Comparison of ENCODE assay signal across 8 cellular contexts in genomic region chr1:154186177-154186576, GRCh38. TPM values are rescaled to one million over a fixed set of nuclear protein-coding genes. Genes with fewer than 3 reads are reported as not detected.
DNase-seq lines count a peak whose midpoint lies in the region; ATAC-seq and TF ChIP-seq lines count a peak whose summit lies in the region.

No MANE protein-coding gene starts in this region.

- H3K27me3 ChIP-seq in dorsolateral prefrontal cortex, result peaks cover 0 to 2% (median 0%) of the 10 kb centered on the region in 45 donors
- no peaks in the 10 kb centered on the region for H3K27me3 ChIP-seq in thyroid gland

- TF ChIP-seq POLR2A in thyroid gland (IDR thresholded peaks at IDR 0.05), result no peak

- no peak for ATAC-seq in natural killer cell
- ATAC-seq in natural killer cell treated with Interleukin-12 subunit alpha and Interleukin-12 subunit beta and Interleukin-15 and Interleukin-18, amount 100 ng/mL, for 72 hours, result no peak

- peaks cover 0 to 11% of the 10 kb centered on the region in 2 donors for H3K27me3 Mint-ChIP-seq in natural killer cell (ENCODE audit: low read depth in 2 of 2)
- peaks cover 0 to 3% of the 10 kb centered on the region in 2 donors for H3K27me3 Mint-ChIP-seq in natural killer cell treated with Interleukin-12 subunit alpha and Interleukin-12 subunit beta and Interleukin-15 and Interleukin-18, amount 100 ng/mL, for 72 hours
- H3K27me3 Mint-ChIP-seq in nephron (ENCODE audit: low read depth), result no peaks in the 10 kb centered on the region

- DNase-seq in natural killer cell (peak; percentile 24), NCI-H2196 treated with DMSO at 0.1 percent for 48 hours (lab: John Stamatoyannopoulos, UW; ENCODE audit: unreplicated experiment) (peak; percentile 76), dorsolateral prefrontal cortex (peak in 2 of 10 donors; percentile 32 to 46), H4 (ENCODE audit: low spot score) (no peak), thyroid gland (no peak)
- no peak for DNase-seq in natural killer cell treated with Interleukin-12 subunit alpha and Interleukin-12 subunit beta and Interleukin-15 and Interleukin-18, amount 100 ng/mL, for 72 hours (ENCODE audit: low spot score)
- peak; percentile 46 for DNase-seq in activated CD4-positive, alpha-beta T cell treated with anti-CD3 and anti-CD28 coated beads for 1 hour

- H3K27ac ChIP-seq in dorsolateral prefrontal cortex (no peak overlapping the region), thyroid gland (no peak overlapping the region)

- no peak overlapping the region for H3K27ac Mint-ChIP-seq in natural killer cell
- H3K27ac Mint-ChIP-seq in natural killer cell treated with Interleukin-12 subunit alpha and Interleukin-12 subunit beta and Interleukin-15 and Interleukin-18, amount 100 ng/mL, for 72 hours, result no peak overlapping the region
- peak overlapping the region; percentile 5 to 67 (median 37) for H3K27ac Mint-ChIP-seq in nephron

- H3K9me3 Mint-ChIP-seq in natural killer cell (no peaks in the 10 kb centered on the region), nephron (no peaks in the 10 kb centered on the region)
- no peaks in the 10 kb centered on the region for H3K9me3 Mint-ChIP-seq in natural killer cell treated with Interleukin-12 subunit alpha and Interleukin-12 subunit beta and Interleukin-15 and Interleukin-18, amount 100 ng/mL, for 72 hours

- peaks cover 7 to 11% of the 10 kb centered on the region in 2 donors for H3K4me1 ChIP-seq in thyroid gland

- peak overlapping the region; percentile 32 for H3K4me3 Mint-ChIP-seq in natural killer cell
- no peak overlapping the region for H3K4me3 Mint-ChIP-seq in natural killer cell treated with Interleukin-12 subunit alpha and Interleukin-12 subunit beta and Interleukin-15 and Interleukin-18, amount 100 ng/mL, for 72 hours
- peak overlapping the region; percentile 29 to 54 (median 47) for H3K4me3 Mint-ChIP-seq in nephron

- H3K36me3 Mint-ChIP-seq in natural killer cell, result peaks cover 6% of the 10 kb centered on the region
- H3K36me3 Mint-ChIP-seq in natural killer cell treated with Interleukin-12 subunit alpha and Interleukin-12 subunit beta and Interleukin-15 and Interleukin-18, amount 100 ng/mL, for 72 hours, result peaks cover 17% of the 10 kb centered on the region
- no peaks in the 10 kb centered on the region for H3K36me3 Mint-ChIP-seq in nephron (ENCODE audit: low read depth)

- intact Hi-C loops in natural killer cell (cut with micrococcal nuclease), result no loop called here
- intact Hi-C loops in dorsolateral prefrontal cortex (cut with DNase I), result loop anchor here in 1 of 2 donors (10.0 kb wide), 1 partner anchor 191 kb away; the partner anchor contains the start of gene RPS27
- intact Hi-C loops in thyroid gland (cut with DNase I), result no loop called here

- WGBS in thyroid gland, 2 donors, result 64 to 81% methylated on average over 1 of the region's 1 CpG

- peak; percentile 42 for TF ChIP-seq CTCF in natural killer cell (IDR thresholded peaks at IDR 0.05)
- peak in 46 of 56 donors; percentile 13 to 57 (median 30) for TF ChIP-seq CTCF in dorsolateral prefrontal cortex (IDR thresholded peaks at IDR 0.05 in 54 of 56, conservative IDR thresholded peaks at IDR 0.05 in 2 of 56; ENCODE audit: low read depth in 1 of 56, partially characterized antibody in 56 of 56)
- TF ChIP-seq CTCF in nephron (IDR thresholded peaks at IDR 0.05; ENCODE audit: unreplicated experiment in 3 of 3), result peak; percentile 25 to 54 (median 31)
- TF ChIP-seq CTCF in thyroid gland (IDR thresholded peaks at IDR 0.05), result peak in 3 of 6 experiments; percentile 5 to 17 (median 5)

- H3K36me3 ChIP-seq in thyroid gland, result no peaks in the 10 kb centered on the region

- H3K4me3 ChIP-seq in dorsolateral prefrontal cortex (no peak overlapping the region), thyroid gland (replicated peaks in 1 of 3) (no peak overlapping the region)

- H3K4me1 Mint-ChIP-seq in natural killer cell, result peaks cover 22 to 24% of the 10 kb centered on the region in 2 donors
- peaks cover 13 to 19% of the 10 kb centered on the region in 2 donors for H3K4me1 Mint-ChIP-seq in natural killer cell treated with Interleukin-12 subunit alpha and Interleukin-12 subunit beta and Interleukin-15 and Interleukin-18, amount 100 ng/mL, for 72 hours (ENCODE audit: low read depth in 2 of 2)
- peaks cover 41% of the 10 kb centered on the region for H3K4me1 Mint-ChIP-seq in nephron

- no peaks in the 10 kb centered on the region for H3K9me3 ChIP-seq in thyroid gland

RNA-seq across cellular contexts. Expression of gene TPM3, which starts 5.7 kb away (rescaled TPM):
- total RNA-seq in natural killer cell (100 to 1,000 TPM; 516 to 622 (median 551) TPM), dorsolateral prefrontal cortex (100 to 1,000 TPM in 118 of 120 experiments, 10 to 100 TPM in 2; 94.1 to 261 (median 167) TPM), thyroid gland (100 to 1,000 TPM; 227 to 352 (median 298) TPM)
- total RNA-seq in natural killer cell treated with Interleukin-12 subunit alpha and Interleukin-12 subunit beta and Interleukin-15 and Interleukin-18, amount 100 ng/mL, for 72 hours, result 100 to 1,000 TPM; 495 to 662 TPM
- total RNA-seq in H4 (2014; rRNA removed; shearing (Covaris generic)), result 482 and 546 TPM in 2 replicates

RNA-seq across cellular contexts. Expression of gene CFAP141, which starts 20.0 kb away (rescaled TPM):
- total RNA-seq in natural killer cell (1 to 10 TPM in 1 of 3 donors, not detected in 2; 1.2 TPM), dorsolateral prefrontal cortex (1 to 10 TPM in 1 of 120 experiments, not detected in 119; 1.9 TPM), thyroid gland (not detected)
- not detected for total RNA-seq in natural killer cell treated with Interleukin-12 subunit alpha and Interleukin-12 subunit beta and Interleukin-15 and Interleukin-18, amount 100 ng/mL, for 72 hours
- not detected in 2 replicates for total RNA-seq in H4 (2014; rRNA removed; shearing (Covaris generic))

RNA-seq across cellular contexts. Expression of gene NUP210L, which starts 31.3 kb away (rescaled TPM):
- total RNA-seq in natural killer cell (under 1 TPM; 0.13 to 0.24 (median 0.18) TPM), dorsolateral prefrontal cortex (1 to 10 TPM in 5 of 120 experiments, under 1 TPM in 70, not detected in 45; 0.06 to 1.6 (median 0.13) TPM), thyroid gland (under 1 TPM in 3 of 4 donors, not detected in 1; 0.13 to 0.38 (median 0.22) TPM)
- under 1 TPM in 1 of 2 donors, not detected in 1; 0.24 TPM for total RNA-seq in natural killer cell treated with Interleukin-12 subunit alpha and Interleukin-12 subunit beta and Interleukin-15 and Interleukin-18, amount 100 ng/mL, for 72 hours
- total RNA-seq in H4 (2014; rRNA removed; shearing (Covaris generic)), result 0.02 TPM in 1 of 2 replicates, not detected in the other

RNA-seq across cellular contexts. Expression of gene UBAP2L, which starts 34.6 kb away (rescaled TPM):
- 100 to 1,000 TPM; 195 to 220 (median 218) TPM for total RNA-seq in natural killer cell
- total RNA-seq in natural killer cell treated with Interleukin-12 subunit alpha and Interleukin-12 subunit beta and Interleukin-15 and Interleukin-18, amount 100 ng/mL, for 72 hours, result 100 to 1,000 TPM; 175 to 183 TPM
- total RNA-seq in dorsolateral prefrontal cortex, result 100 to 1,000 TPM; 100 to 166 (median 130) TPM
- total RNA-seq in H4 (2014; rRNA removed; shearing (Covaris generic)), result 74.3 and 85.9 TPM in 2 replicates
- total RNA-seq in thyroid gland, result 100 to 1,000 TPM in 2 of 4 donors, 10 to 100 TPM in 2; 57.8 to 102 (median 88.8) TPM

Comparison
In these comparisons a context has a peak if more than half of its experiments do, and no peak if none do; other contexts are left out.
1. DNase-seq: peak in natural killer cell (single experiment), NCI-H2196 treated with DMSO at 0.1 percent for 48 hours (single experiment) and activated CD4-positive, alpha-beta T cell treated with anti-CD3 and anti-CD28 coated beads for 1 hour (single experiment); none in natural killer cell treated with Interleukin-12 subunit alpha and Interleukin-12 subunit beta and Interleukin-15 and Interleukin-18, amount 100 ng/mL, for 72 hours (single experiment), H4 (single experiment) and thyroid gland (0 of 2).
2. H3K27ac Mint-ChIP-seq: peak in nephron (3 of 3); none in natural killer cell (0 of 2) and natural killer cell treated with Interleukin-12 subunit alpha and Interleukin-12 subunit beta and Interleukin-15 and Interleukin-18, amount 100 ng/mL, for 72 hours (0 of 2).